In the genomic region with DNA sequence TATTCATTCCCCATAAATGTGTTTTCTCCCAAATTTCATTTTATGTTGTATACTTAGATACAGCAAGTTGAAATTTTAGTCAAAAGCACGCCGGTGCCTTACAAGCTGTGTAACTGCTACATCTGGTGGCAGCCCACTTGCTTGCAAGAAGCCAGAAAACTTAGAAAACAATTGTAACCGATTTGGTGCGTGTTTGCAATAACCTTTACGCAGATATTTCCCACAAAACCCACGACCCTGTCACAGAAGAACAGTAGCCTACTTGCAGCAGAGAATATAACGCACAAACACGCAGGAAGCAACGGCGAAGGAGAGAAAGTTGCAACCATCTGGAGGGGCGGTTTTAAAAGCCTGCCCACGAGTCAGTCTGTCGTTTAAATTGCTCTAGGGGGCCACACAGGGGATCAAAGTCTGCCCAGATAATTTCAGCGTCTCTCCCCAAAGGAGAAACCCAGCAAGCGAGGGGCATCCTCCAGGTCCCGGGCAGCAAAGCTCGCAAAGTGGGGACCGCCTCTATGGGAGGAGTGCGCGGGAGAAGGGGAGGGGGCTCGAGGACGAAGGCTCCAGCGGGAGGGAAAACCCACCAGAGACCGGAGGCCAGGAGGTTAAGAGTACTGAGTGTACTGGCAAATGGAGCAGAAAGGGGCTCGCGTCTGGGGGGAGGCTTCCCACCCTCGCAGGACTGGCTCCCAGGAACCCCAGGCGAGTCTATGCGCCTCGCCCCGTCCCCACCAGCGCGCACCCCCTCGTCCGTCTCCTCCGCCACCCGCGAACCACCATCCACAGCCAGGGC, we compare ENCODE assay signal across 8 cellular contexts. TPM values are rescaled to one million over a fixed set of nuclear protein-coding genes. Genes with fewer than 3 reads are reported as not detected.
DNase-seq lines count a peak whose midpoint lies in the region; ATAC-seq and TF ChIP-seq lines count a peak whose summit lies in the region.

No MANE protein-coding gene starts in this region.

- H3K9me3 ChIP-seq in NT2/D1 (ENCODE audit: insufficient read depth, low read length) (no peaks in the 10 kb centered on the region), esophagus muscularis mucosa (no peaks in the 10 kb centered on the region)

- H3K27me3 ChIP-seq in NT2/D1 (ENCODE audit: insufficient read depth, insufficient read length) = no peaks in the 10 kb centered on the region
- no peaks in the 10 kb centered on the region for H3K27me3 ChIP-seq in esophagus muscularis mucosa

- peak overlapping the region; percentile 99 for H3K9ac ChIP-seq in NT2/D1 (ENCODE audit: insufficient read length, low read depth)

- peak overlapping the region; percentile 95 to 98 (median 96) for H3K27ac ChIP-seq in esophagus muscularis mucosa (replicated peaks in 1 of 4)

- intact Hi-C loops in esophagus muscularis mucosa (cut with DNase I) = loop anchor here (2.0 to 10.0 kb wide), 3 partner anchors 105 to 258 kb away; no protein-coding TSS in a partner anchor

- no peaks in the 10 kb centered on the region for H3K4me1 ChIP-seq in NT2/D1 (ENCODE audit: insufficient read depth, insufficient read length)
- H3K4me1 ChIP-seq in esophagus muscularis mucosa = peaks cover 10 to 51% (median 48%) of the 10 kb centered on the region in 4 donors

- DNase-seq in SIG-M5 treated with dmso at 0.1 percent for 504 hours (lab: John Stamatoyannopoulos, UW; ENCODE audit: unreplicated experiment) (peak; percentile 73), SIG-M5 (lab: John Stamatoyannopoulos, UW) (no peak), NT2/D1 (ENCODE audit: low read depth, low spot score) (no peak), esophagus muscularis mucosa (ENCODE audit: extremely low spot score) (no peak), myocyte (ENCODE audit: low read depth) (peak; percentile 62)
- peak; percentile 72 to 73 for DNase-seq in activated T-cell treated with anti-CD3 and anti-CD28 coated beads, Interleukin-2, amount 50 U/mL, for 48 hours
- peak; percentile 4 to 8 for DNase-seq in stimulated activated CD8-positive, alpha-beta memory T cell treated with anti-CD3 and anti-CD28 coated beads, Interleukin-7, amount 100 ng/mL, for 1 hour (ENCODE audit: low read depth in 2 of 2)

- no peak for TF ChIP-seq EP300 in esophagus muscularis mucosa (IDR thresholded peaks at IDR 0.05)

- no peak for TF ChIP-seq POLR2A in esophagus muscularis mucosa (IDR thresholded peaks at IDR 0.05; ENCODE audit: low read depth)

- H3K36me3 ChIP-seq in NT2/D1 (ENCODE audit: insufficient read depth, insufficient read length, low read length) (no peaks in the 10 kb centered on the region), esophagus muscularis mucosa (no peaks in the 10 kb centered on the region)

- H3K4me3 ChIP-seq in NT2/D1 (ENCODE audit: insufficient read length, low read depth) = peak overlapping the region; percentile 94
- H3K4me3 ChIP-seq in esophagus muscularis mucosa = peak overlapping the region; percentile 73 to 94 (median 90)

- peak; percentile 54 to 63 (median 60) for TF ChIP-seq CTCF in esophagus muscularis mucosa (IDR thresholded peaks at IDR 0.05)

- ATAC-seq in HG03159 (IDR thresholded peaks at IDR 0.05; ENCODE audit: unreplicated experiment) = peak; percentile 8

- WGBS in esophagus muscularis mucosa = 0% methylated on average over 23 of the region's 38 CpGs

RNA-seq across cellular contexts. Expression of gene TLK1, which starts 1.2 kb away (rescaled TPM):
- total RNA-seq in esophagus muscularis mucosa (10 to 100 TPM; 27.9 to 46.1 (median 34.0) TPM), myocyte (8.6 and 9.9 TPM in 2 replicates)
- polyA plus RNA-seq in myocyte (2012) = 14.9 TPM

Comparison
In these comparisons a context has a peak if more than half of its experiments do, and no peak if none do; other contexts are left out.
1. DNase-seq: peak in SIG-M5 treated with dmso at 0.1 percent for 504 hours (single experiment), activated T-cell treated with anti-CD3 and anti-CD28 coated beads, Interleukin-2, amount 50 U/mL, for 48 hours (2 of 2), myocyte (single experiment) and stimulated activated CD8-positive, alpha-beta memory T cell treated with anti-CD3 and anti-CD28 coated beads, Interleukin-7, amount 100 ng/mL, for 1 hour (2 of 2); none in SIG-M5 (single experiment), NT2/D1 (single experiment) and esophagus muscularis mucosa (single experiment).